ENCODE assay signal across 23 cellular contexts in the genomic region with DNA sequence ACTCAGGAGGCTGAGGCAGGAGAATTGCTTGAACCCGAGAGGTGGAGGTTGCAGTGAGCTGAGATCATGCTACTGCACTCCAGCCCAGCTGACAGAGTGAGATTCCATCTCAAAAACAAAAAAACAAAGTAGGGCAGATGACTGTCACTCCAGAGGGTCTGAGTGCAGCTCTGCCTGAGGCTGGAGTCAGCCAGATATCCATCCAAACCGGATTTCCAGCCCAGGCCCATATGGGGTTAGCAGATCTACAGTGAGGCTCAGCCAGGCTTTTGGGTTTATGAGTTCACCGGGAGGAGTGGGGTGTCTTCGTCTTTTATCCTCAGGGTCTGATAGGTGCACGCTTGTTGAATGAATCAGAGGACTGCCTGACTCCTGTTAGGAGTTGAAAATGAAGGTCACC. TPM values are rescaled to one million over a fixed set of nuclear protein-coding genes. Genes with fewer than 3 reads are reported as not detected.
"Had no signal": no experiment of that assay in that cellular context is flagged by ENCODE, and none has a peak within 500 bp of the region (broad histone marks: within the 10 kb centered on the region; RNA-seq: fewer than 3 reads in every experiment).

No MANE protein-coding gene starts in this region.

- H3K4me1 ChIP-seq: SJSA1 had no signal

- H3K4me2 ChIP-seq: KMS-11 had no signal

- H3K9ac ChIP-seq: KMS-11 had no signal

- H3K27me3 ChIP-seq: SJSA1 had no signal

- H3K27ac ChIP-seq: HL-60, KMS-11, SJSA1, SK-N-MC had no signal

- DNase-seq: Kasumi-1; MM.1S; NCI-H1092 treated with DMSO at 0.1 percent for 48 hours; NCI-H1436; NCI-H187; NCI-H2029; NCI-H2081 treated with DMSO at 0.1 percent for 48 hours; NCI-H2171; NCI-H226; NCI-H446; NCI-H510A; NCI-H524 treated with DMSO at 0.1 percent for 48 hours; NCI-H69; NCI-H774; NK-92 treated with Interleukin-12 subunit alpha and Interleukin-12 subunit beta, amount 100 ng/mL, for 24 hours; PC-3; SHP77 treated with DMSO at 0.1 percent for 48 hours had no signal

- H3K4me3 ChIP-seq: K562, SJSA1, SK-N-MC had no signal

- H3K9me3 ChIP-seq: SJSA1 had no signal

RNA-seq across cellular contexts. Expression of a gene that starts 47.9 kb away (rescaled TPM):
- polyA plus RNA-seq: IgD-negative memory B cell had no signal
